ENCODE assay signal across 17 cellular contexts in the genomic region with DNA sequence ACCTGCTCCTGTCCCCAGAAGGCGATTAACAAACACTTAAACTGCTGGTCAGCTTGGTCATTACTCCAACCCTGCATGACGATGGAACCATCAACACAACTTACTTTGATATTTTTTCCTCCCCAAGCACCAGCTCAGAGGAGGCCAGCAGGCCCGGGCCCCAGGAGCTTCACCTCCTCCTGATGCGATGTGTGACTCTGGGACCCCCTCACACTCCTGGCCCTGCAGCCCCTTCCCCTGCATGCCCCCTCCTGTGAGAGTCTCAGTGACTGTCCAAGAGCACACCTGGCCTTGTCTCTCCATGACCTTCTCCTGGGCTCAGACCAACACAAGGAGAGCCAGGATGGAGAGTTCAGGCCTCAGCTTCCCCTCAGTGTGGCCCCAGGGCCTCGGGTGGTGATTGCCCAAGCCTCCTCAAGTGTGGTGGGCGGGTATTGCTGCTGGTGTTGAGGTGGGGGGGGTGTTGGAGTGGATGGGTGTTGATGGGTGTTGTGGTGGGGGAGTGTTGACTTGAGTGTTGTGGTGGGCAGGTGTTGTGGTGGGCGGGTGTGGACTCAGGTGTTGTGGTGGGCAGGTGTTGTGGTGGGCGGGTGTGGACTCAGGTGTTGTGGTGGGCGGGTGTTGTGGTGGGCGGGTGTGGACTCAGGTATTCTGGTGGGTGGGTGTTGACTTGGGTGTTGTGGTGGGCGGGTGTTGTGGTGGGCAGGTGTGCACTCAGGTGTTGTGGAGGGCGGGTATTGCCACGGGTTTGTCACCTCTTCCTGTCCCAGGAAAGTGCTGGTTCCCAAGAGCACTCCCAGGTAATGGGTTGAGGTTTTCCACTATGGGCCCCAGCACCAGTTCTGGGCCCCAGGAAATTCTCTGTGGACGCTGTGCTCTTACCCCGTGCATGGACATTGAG.
A peak's percentile ranks its signal among the peaks of the same experiment; 100 is the strongest.
DNase-seq lines count a peak whose midpoint lies in the region; ATAC-seq and TF ChIP-seq lines count a peak whose summit lies in the region.
"Had no signal": no experiment of that assay in that cellular context is flagged by ENCODE, and none has a peak within 500 bp of the region (broad histone marks: within the 10 kb centered on the region; RNA-seq: fewer than 3 reads in every experiment).

No MANE protein-coding gene starts in this region.

- ATAC-seq in HG02798 (IDR thresholded peaks at IDR 0.05; ENCODE audit: poor library complexity, unreplicated experiment) = no peak
- no peak for ATAC-seq in GM21515 (IDR thresholded peaks at IDR 0.05; ENCODE audit: unreplicated experiment)
- ATAC-seq: CD8-positive, alpha-beta T cell had no signal

- peaks cover 8% of the 10 kb centered on the region for H3K4me1 Mint-ChIP-seq in chondrocyte (ENCODE audit: low read depth)
- H3K4me1 Mint-ChIP-seq: B cell; CD4-positive, CD25-positive, alpha-beta regulatory T cell had no signal

- H3K4me3 ChIP-seq in HEK293 (ENCODE audit: low read depth, low read length) (no peak overlapping the region), neuronal stem cell (ENCODE audit: low read length in 2 of 2) (no peak overlapping the region)
- H3K4me3 ChIP-seq: BLaER1, HAP-1 had no signal

- H3K9ac ChIP-seq in neuronal stem cell (ENCODE audit: low read depth, low read length, poor library complexity) = no peak overlapping the region
- H3K9ac ChIP-seq: BLaER1 had no signal

- no peak overlapping the region for H2AFZ ChIP-seq in neuronal stem cell (ENCODE audit: low read length)

- TF ChIP-seq CTCF in HEK293 (tag by site-specific recombination; IDR thresholded peaks at IDR 0.05) (no peak), chondrocyte (IDR thresholded peaks at IDR 0.05) (no peak)

- POLR2A ChIA-PET in HEK293 (lab: Yijun Ruan, JAX) = no interaction called here

- no peaks in the 10 kb centered on the region for H3K79me1 ChIP-seq in neuronal stem cell (ENCODE audit: low read depth, low read length)

- H2BK5ac ChIP-seq in neuronal stem cell (ENCODE audit: low read length) = no peak overlapping the region

- CTCF ChIA-PET in HEK293 (lab: Yijun Ruan, JAX) = no interaction called here

- no peak overlapping the region for H3K27ac Mint-ChIP-seq in chondrocyte (ENCODE audit: unreplicated experiment)
- H3K27ac Mint-ChIP-seq: B cell; CD4-positive, CD25-positive, alpha-beta regulatory T cell; CD8-positive, alpha-beta T cell had no signal

- H2AK5ac ChIP-seq in neuronal stem cell (ENCODE audit: low read depth, low read length) = no peak overlapping the region

- H3K14ac ChIP-seq in neuronal stem cell (ENCODE audit: low read length) = peak overlapping the region; percentile 21

- H3K27me3 Mint-ChIP-seq in chondrocyte (ENCODE audit: low read depth) = peaks cover 16% of the 10 kb centered on the region

- H2BK12ac ChIP-seq in neuronal stem cell (ENCODE audit: low read length) = peak overlapping the region; percentile 73

- H3K9me3 ChIP-seq in HEK293 (ENCODE audit: control insufficient read depth, insufficient read depth, low read depth, low read length) = no peaks in the 10 kb centered on the region
- peaks cover 0 to 8% of the 10 kb centered on the region in 2 donors for H3K9me3 ChIP-seq in neuronal stem cell (replicated peaks in 1 of 2; ENCODE audit: control insufficient read depth in 2 of 2, insufficient read depth in 1 of 2, low read depth in 1 of 2, low read length in 2 of 2)
- H3K9me3 ChIP-seq: HAP-1 had no signal

- no CpG with 5 or more reads among the region's 15 CpGs for WGBS in neuronal stem cell (ENCODE audit: extremely low coverage in 2 of 2, insufficient read length in 2 of 2, insufficient replicate concordance in 1 of 2), 2 donors

- H3K36me3 Mint-ChIP-seq in chondrocyte (ENCODE audit: low read depth) = peaks cover 6% of the 10 kb centered on the region
- H3K36me3 Mint-ChIP-seq: CD8-positive, alpha-beta T cell had no signal

- H2BK120ac ChIP-seq in neuronal stem cell (ENCODE audit: low read depth, low read length) = no peak overlapping the region

- peak; percentile 64 for DNase-seq in chondrocyte (ENCODE audit: low spot score)
- no peak for DNase-seq in neuronal stem cell (ENCODE audit: low spot score)
- no peak for DNase-seq in ureter (ENCODE audit: low spot score)
- DNase-seq: Caco-2; CD4-positive, CD25-positive, alpha-beta regulatory T cell; CD8-positive, alpha-beta T cell; DMS153; DND-41; GOT3 had no signal

- H2BK15ac ChIP-seq in neuronal stem cell (ENCODE audit: low read length) = peak overlapping the region; percentile 17

- H3K36me3 ChIP-seq in HEK293 (ENCODE audit: control insufficient read depth in 2 of 2, insufficient read depth in 1 of 2, low read length in 2 of 2) (no peaks in the 10 kb centered on the region), neuronal stem cell (replicated peaks in 1 of 2; ENCODE audit: control insufficient read depth in 2 of 2, insufficient read depth in 2 of 2, low read length in 2 of 2) (no peaks in the 10 kb centered on the region)
- H3K36me3 ChIP-seq: BLaER1, HAP-1 had no signal

- peak overlapping the region; percentile 89 for H3K4ac ChIP-seq in neuronal stem cell (ENCODE audit: low read length)

- H4K8ac ChIP-seq in neuronal stem cell (ENCODE audit: low read depth, low read length) = no peak overlapping the region

- H3K27ac ChIP-seq in HEK293 (ENCODE audit: extremely low read depth, low read depth, low read length) (no peak overlapping the region), neuronal stem cell (replicated peaks; ENCODE audit: low read length) (no peak overlapping the region)
- H3K27ac ChIP-seq: 22Rv1, BLaER1, C4-2B had no signal

- no peak overlapping the region for H3K23ac ChIP-seq in neuronal stem cell (ENCODE audit: low read depth, low read length, poor library complexity)

- H3K9me3 Mint-ChIP-seq in chondrocyte (ENCODE audit: low read depth) = peaks cover 23% of the 10 kb centered on the region
- H3K9me3 Mint-ChIP-seq: CD8-positive, alpha-beta T cell had no signal

- H4K91ac ChIP-seq in neuronal stem cell (ENCODE audit: low read depth, low read length, poor library complexity) = no peak overlapping the region

- no peak overlapping the region for H3K4me2 ChIP-seq in neuronal stem cell (ENCODE audit: insufficient read depth, low read length, poor library complexity, severe bottlenecking)
- H3K4me2 ChIP-seq: BLaER1 had no signal

- H3K4me3 Mint-ChIP-seq in chondrocyte (ENCODE audit: unreplicated experiment) = no peak overlapping the region
- H3K4me3 Mint-ChIP-seq: B cell; CD4-positive, CD25-positive, alpha-beta regulatory T cell; CD8-positive, alpha-beta T cell had no signal

- H3K4me1 ChIP-seq in HEK293 (ENCODE audit: control insufficient read depth, insufficient read depth, low read length) (no peaks in the 10 kb centered on the region), neuronal stem cell (ENCODE audit: control insufficient read depth in 2 of 2, insufficient read depth in 1 of 2, low read depth in 1 of 2, low read length in 2 of 2) (no peaks in the 10 kb centered on the region)
- H3K4me1 ChIP-seq: BLaER1, Caco-2 had no signal

- H3K27me3 ChIP-seq in neuronal stem cell (ENCODE audit: control insufficient read depth in 3 of 3, insufficient read depth in 3 of 3, low read depth in 1 of 3, low read length in 3 of 3) = peaks cover 0 to 4% (median 0%) of the 10 kb centered on the region in 3 experiments
- H3K27me3 ChIP-seq: BLaER1 had no signal

- H3K18ac ChIP-seq in neuronal stem cell (ENCODE audit: low read length) = no peak overlapping the region

TF ChIP-seq in HEK293, 187 proteins besides CTCF, POLR2A, EP300 and RAD21:
- TF ChIP-seq ZNF416 (tag by site-specific recombination; IDR thresholded peaks at IDR 0.05) = no peak
- peak; percentile 93 for TF ChIP-seq EGR2 (tag by site-specific recombination; IDR thresholded peaks at IDR 0.05; ENCODE audit: low read depth)
- peak; percentile 90 for TF ChIP-seq ZFHX2 (tag by site-specific recombination; conservative IDR thresholded peaks at IDR 0.05)
